ENCODE assay signal across 11 cellular contexts in genomic region chr22:37564111-37564711, GRCh38. TPM values are rescaled to one million over a fixed set of nuclear protein-coding genes. Genes with fewer than 3 reads are reported as not detected.
DNase-seq lines count a peak whose midpoint lies in the region; ATAC-seq, FAIRE-seq and TF ChIP-seq lines count a peak whose summit lies in the region.
"Had no signal": no experiment of that assay in that cellular context is flagged by ENCODE, and none has a peak within 500 bp of the region (broad histone marks: within the 10 kb centered on the region; RNA-seq: fewer than 3 reads in every experiment).

No MANE protein-coding gene starts in this region.

- peaks cover 0 to 90% (median 76%) of the 10 kb centered on the region in 4 donors for H3K4me1 ChIP-seq in sigmoid colon

- FAIRE-seq in frontal cortex (lab: Jason Lieb, UNC) = no peak

- ATAC-seq in GM18873 (IDR thresholded peaks at IDR 0.05; ENCODE audit: low FRiP score, unreplicated experiment) = no peak
- ATAC-seq: activated CD8-positive, alpha-beta T cell treated with anti-CD3 and anti-CD28 coated beads, Interleukin-2, amount 10 ng/mL, durations not matched to agents 7 days and 5 days had no signal

- H3K27me3 ChIP-seq in sigmoid colon = peaks cover 0 to 6% (median 0%) of the 10 kb centered on the region in 3 donors
- H3K27me3 ChIP-seq: MG63 had no signal

- WGBS in sigmoid colon, 2 donors = 56 to 70% methylated on average over 7 of the region's 7 CpGs

- no peak overlapping the region for H3K4me3 ChIP-seq in sigmoid colon
- H3K4me3 ChIP-seq: MG63 had no signal

- peak overlapping the region; percentile 87 for H3K27ac ChIP-seq in angular gyrus (ENCODE audit: low read depth, low read length)
- peak overlapping the region; percentile 94 to 99 (median 96) for H3K27ac ChIP-seq in sigmoid colon

- H3K4me1 Mint-ChIP-seq in immature natural killer cell = peaks cover 34 to 38% of the 10 kb centered on the region in 2 donors

- H3K36me3 Mint-ChIP-seq in immature natural killer cell = peaks cover 0 to 3% (median 0%) of the 10 kb centered on the region in 3 donors

- no peak overlapping the region for H3K4me3 Mint-ChIP-seq in immature natural killer cell
- H3K4me3 Mint-ChIP-seq: activated CD8-positive, alpha-beta T cell treated with anti-CD3 and anti-CD28 coated beads, Interleukin-2, amount 10 ng/mL, durations not matched to agents 7 days and 5 days had no signal

- no peak for TF ChIP-seq EP300 in sigmoid colon (IDR thresholded peaks at IDR 0.05)

- DNase-seq in EH (ENCODE audit: low read depth) (peak; percentile 22), frontal cortex (ENCODE audit: low spot score in 2 of 2) (peak; percentile 11 to 28), sigmoid colon (no peak), immature natural killer cell (no peak), DMS53 treated with DMSO at 0.1 percent for 48 hours (lab: John Stamatoyannopoulos, UW; ENCODE audit: unreplicated experiment) (no peak)
- DNase-seq in stimulated activated naive CD4-positive, alpha-beta T cell (lab: John Stamatoyannopoulos, UW) = no peak
- DNase-seq: activated CD8-positive, alpha-beta T cell treated with anti-CD3 and anti-CD28 coated beads, Interleukin-2, amount 10 ng/mL, durations not matched to agents 7 days and 5 days; cortex of kidney; MG63 had no signal

- no peak for TF ChIP-seq POLR2A in sigmoid colon (IDR thresholded peaks at IDR 0.05)

- H3K36me3 ChIP-seq in sigmoid colon = peaks cover 0 to 20% (median 10%) of the 10 kb centered on the region in 4 donors

- no peak overlapping the region for H3K27ac Mint-ChIP-seq in immature natural killer cell
- H3K27ac Mint-ChIP-seq: activated CD8-positive, alpha-beta T cell treated with anti-CD3 and anti-CD28 coated beads, Interleukin-2, amount 10 ng/mL, durations not matched to agents 7 days and 5 days had no signal

- H3K9me3 ChIP-seq in sigmoid colon = no peaks in the 10 kb centered on the region
- H3K9me3 ChIP-seq: MG63 had no signal

- TF ChIP-seq CTCF in sigmoid colon (IDR thresholded peaks at IDR 0.05) = no peak

- intact Hi-C loops in sigmoid colon (cut with DNase I) = no loop called here

- H3K9me3 Mint-ChIP-seq in immature natural killer cell = no peaks in the 10 kb centered on the region

- peaks cover 19 to 30% (median 20%) of the 10 kb centered on the region in 3 donors for H3K27me3 Mint-ChIP-seq in immature natural killer cell (ENCODE audit: low read depth in 3 of 3)

RNA-seq across cellular contexts. Expression of gene CDC42EP1, which starts 3.9 kb away (rescaled TPM):
- total RNA-seq in frontal cortex (1.6 TPM), sigmoid colon (10 to 100 TPM; 14.6 to 28.0 (median 20.7) TPM)
- polyA plus RNA-seq in sigmoid colon (10 to 100 TPM; 22.2 to 64.1 (median 24.6) TPM), immature natural killer cell (under 1 TPM in 2 of 3 donors, not detected in 1; 0.17 to 0.40 TPM)

RNA-seq across cellular contexts. Expression of gene LGALS2, which starts 15.7 kb away (rescaled TPM):
- total RNA-seq in frontal cortex = not detected
- not detected for total RNA-seq in sigmoid colon
- polyA plus RNA-seq in sigmoid colon = 100 to 1,000 TPM in 2 of 3 donors, 10 to 100 TPM in 1; 61.9 to 155 (median 147) TPM
- 10 to 100 TPM in 1 of 3 donors, 1 to 10 TPM in 2; 3.4 to 30.4 (median 8.2) TPM for polyA plus RNA-seq in immature natural killer cell
- total RNA-seq: activated CD8-positive, alpha-beta T cell treated with anti-CD3 and anti-CD28 coated beads, Interleukin-2, amount 10 ng/mL, durations not matched to agents 7 days and 5 days had no signal

RNA-seq across cellular contexts. Expression of gene GGA1, which starts 44.4 kb away (rescaled TPM):
- total RNA-seq in frontal cortex (34.2 TPM), sigmoid colon (10 to 100 TPM; 26.4 to 59.8 (median 42.3) TPM)
- polyA plus RNA-seq in sigmoid colon (10 to 100 TPM; 25.2 to 77.4 (median 34.4) TPM), immature natural killer cell (10 to 100 TPM; 21.3 to 29.6 (median 25.3) TPM)

RNA-seq across cellular contexts. Expression of gene CARD10, which starts 45.0 kb away (rescaled TPM):
- total RNA-seq in frontal cortex (4.1 TPM), sigmoid colon (1 to 10 TPM; 2.8 to 8.6 (median 3.5) TPM)
- polyA plus RNA-seq in sigmoid colon (10 to 100 TPM; 31.8 to 41.0 (median 37.7) TPM), immature natural killer cell (under 1 TPM in 2 of 3 donors, not detected in 1; 0.13 to 0.36 TPM)

Comparison
In these comparisons a context has a peak if more than half of its experiments do, and no peak if none do; other contexts are left out.
1. DNase-seq: peak in EH (single experiment) and frontal cortex (2 of 2); none in sigmoid colon (single experiment), stimulated activated naive CD4-positive, alpha-beta T cell (0 of 6), immature natural killer cell (0 of 3) and DMS53 treated with DMSO at 0.1 percent for 48 hours (single experiment).